ENCODE assay signal across 2 cellular contexts in the genomic region with DNA sequence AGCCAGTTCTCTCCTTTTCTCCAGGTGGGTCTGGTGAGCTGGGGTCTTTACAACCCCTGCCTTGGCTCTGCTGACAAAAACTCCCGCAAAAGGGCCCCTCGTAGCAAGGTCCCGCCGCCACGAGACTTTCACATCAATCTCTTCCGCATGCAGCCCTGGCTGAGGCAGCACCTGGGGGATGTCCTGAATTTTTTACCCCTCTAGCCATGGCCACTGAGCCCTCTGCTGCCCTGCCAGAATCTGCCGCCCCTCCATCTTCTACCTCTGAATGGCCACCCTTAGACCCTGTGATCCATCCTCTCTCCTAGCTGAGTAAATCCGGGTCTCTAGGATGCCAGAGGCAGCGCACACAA.
TF ChIP-seq lines count a peak whose summit lies in the region.

No MANE protein-coding gene starts in this region.

TF ChIP-seq in HCT116, 20 proteins besides CTCF, POLR2A, EP300 and RAD21 (continued from another document):
- TF ChIP-seq EZH2 (IDR thresholded peaks at IDR 0.05) (no peak), ELF1 (IDR thresholded peaks at IDR 0.05; ENCODE audit: borderline replicate concordance, low read depth) (no peak), ZFX (IDR thresholded peaks at IDR 0.05) (no peak), SP1 (IDR thresholded peaks at IDR 0.05; ENCODE audit: low read depth) (no peak), TCF7L2 (IDR thresholded peaks at IDR 0.05; ENCODE audit: borderline replicate concordance, extremely low read depth, insufficient read depth, insufficient read length) (no peak), YY1 (IDR thresholded peaks at IDR 0.05; ENCODE audit: extremely low read depth, insufficient replicate concordance, low read depth, low read length) (no peak), POLR2AphosphoS5 (IDR thresholded peaks at IDR 0.05; ENCODE audit: low read depth, low read length) (no peak), CEBPB (IDR thresholded peaks at IDR 0.05; ENCODE audit: low read depth) (no peak), CBX3 (IDR thresholded peaks at IDR 0.05; ENCODE audit: low read depth) (no peak), FOSL1 (IDR thresholded peaks at IDR 0.05; ENCODE audit: low read depth) (no peak)
- TF ChIP-seq, protein P1, sequence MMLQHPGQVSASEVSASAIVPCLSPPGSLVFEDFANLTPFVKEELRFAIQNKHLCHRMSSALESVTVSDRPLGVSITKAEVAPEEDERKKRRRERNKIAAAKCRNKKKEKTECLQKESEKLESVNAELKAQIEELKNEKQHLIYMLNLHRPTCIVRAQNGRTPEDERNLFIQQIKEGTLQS (IDR thresholded peaks at IDR 0.05), result no peak
- TF ChIP-seq, protein P2, sequence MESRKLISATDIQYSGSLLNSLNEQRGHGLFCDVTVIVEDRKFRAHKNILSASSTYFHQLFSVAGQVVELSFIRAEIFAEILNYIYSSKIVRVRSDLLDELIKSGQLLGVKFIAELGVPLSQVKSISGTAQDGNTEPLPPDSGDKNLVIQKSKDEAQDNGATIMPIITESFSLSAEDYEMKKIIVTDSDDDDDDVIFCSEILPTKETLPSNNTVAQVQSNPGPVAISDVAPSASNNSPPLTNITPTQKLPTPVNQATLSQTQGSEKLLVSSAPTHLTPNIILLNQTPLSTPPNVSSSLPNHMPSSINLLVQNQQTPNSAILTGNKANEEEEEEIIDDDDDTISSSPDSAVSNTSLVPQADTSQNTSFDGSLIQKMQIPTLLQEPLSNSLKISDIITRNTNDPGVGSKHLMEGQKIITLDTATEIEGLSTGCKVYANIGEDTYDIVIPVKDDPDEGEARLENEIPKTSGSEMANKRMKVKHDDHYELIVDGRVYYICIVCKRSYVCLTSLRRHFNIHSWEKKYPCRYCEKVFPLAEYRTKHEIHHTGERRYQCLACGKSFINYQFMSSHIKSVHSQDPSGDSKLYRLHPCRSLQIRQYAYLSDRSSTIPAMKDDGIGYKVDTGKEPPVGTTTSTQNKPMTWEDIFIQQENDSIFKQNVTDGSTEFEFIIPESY (IDR thresholded peaks at IDR 0.05; ENCODE audit: extremely low read depth, insufficient replicate concordance, low read length), result no peak
- TF ChIP-seq, protein P3, sequence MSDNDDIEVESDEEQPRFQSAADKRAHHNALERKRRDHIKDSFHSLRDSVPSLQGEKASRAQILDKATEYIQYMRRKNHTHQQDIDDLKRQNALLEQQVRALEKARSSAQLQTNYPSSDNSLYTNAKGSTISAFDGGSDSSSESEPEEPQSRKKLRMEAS (IDR thresholded peaks at IDR 0.05), result no peak

TF ChIP-seq in liver, 16 proteins besides CTCF, POLR2A, EP300 and RAD21 (continued from another document):
- no peak for TF ChIP-seq HNF4A (conservative IDR thresholded peaks at IDR 0.05)
- TF ChIP-seq, protein P2 (IDR thresholded peaks at IDR 0.05), result no peak
- TF ChIP-seq, protein P3 (IDR thresholded peaks at IDR 0.05), result no peak
- no peak for TF ChIP-seq HNF4G (IDR thresholded peaks at IDR 0.05)
- TF ChIP-seq EGR1 (IDR thresholded peaks at IDR 0.05; ENCODE audit: low read depth in 2 of 2), result no peak
- TF ChIP-seq, protein P4, sequence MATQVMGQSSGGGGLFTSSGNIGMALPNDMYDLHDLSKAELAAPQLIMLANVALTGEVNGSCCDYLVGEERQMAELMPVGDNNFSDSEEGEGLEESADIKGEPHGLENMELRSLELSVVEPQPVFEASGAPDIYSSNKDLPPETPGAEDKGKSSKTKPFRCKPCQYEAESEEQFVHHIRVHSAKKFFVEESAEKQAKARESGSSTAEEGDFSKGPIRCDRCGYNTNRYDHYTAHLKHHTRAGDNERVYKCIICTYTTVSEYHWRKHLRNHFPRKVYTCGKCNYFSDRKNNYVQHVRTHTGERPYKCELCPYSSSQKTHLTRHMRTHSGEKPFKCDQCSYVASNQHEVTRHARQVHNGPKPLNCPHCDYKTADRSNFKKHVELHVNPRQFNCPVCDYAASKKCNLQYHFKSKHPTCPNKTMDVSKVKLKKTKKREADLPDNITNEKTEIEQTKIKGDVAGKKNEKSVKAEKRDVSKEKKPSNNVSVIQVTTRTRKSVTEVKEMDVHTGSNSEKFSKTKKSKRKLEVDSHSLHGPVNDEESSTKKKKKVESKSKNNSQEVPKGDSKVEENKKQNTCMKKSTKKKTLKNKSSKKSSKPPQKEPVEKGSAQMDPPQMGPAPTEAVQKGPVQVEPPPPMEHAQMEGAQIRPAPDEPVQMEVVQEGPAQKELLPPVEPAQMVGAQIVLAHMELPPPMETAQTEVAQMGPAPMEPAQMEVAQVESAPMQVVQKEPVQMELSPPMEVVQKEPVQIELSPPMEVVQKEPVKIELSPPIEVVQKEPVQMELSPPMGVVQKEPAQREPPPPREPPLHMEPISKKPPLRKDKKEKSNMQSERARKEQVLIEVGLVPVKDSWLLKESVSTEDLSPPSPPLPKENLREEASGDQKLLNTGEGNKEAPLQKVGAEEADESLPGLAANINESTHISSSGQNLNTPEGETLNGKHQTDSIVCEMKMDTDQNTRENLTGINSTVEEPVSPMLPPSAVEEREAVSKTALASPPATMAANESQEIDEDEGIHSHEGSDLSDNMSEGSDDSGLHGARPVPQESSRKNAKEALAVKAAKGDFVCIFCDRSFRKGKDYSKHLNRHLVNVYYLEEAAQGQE (IDR thresholded peaks at IDR 0.05), result no peak
- no peak for TF ChIP-seq NR2F2 (IDR thresholded peaks at IDR 0.05)
- TF ChIP-seq TAF1 (conservative IDR thresholded peaks at IDR 0.05), result no peak
- TF ChIP-seq FOXA1 (IDR thresholded peaks at IDR 0.05), result no peak
- no peak for TF ChIP-seq JUND (IDR thresholded peaks at IDR 0.05)
TF ChIP-seq in liver: peak in this region for 0.
